ENCODE assay signal across 1 cellular context in the genomic region with DNA sequence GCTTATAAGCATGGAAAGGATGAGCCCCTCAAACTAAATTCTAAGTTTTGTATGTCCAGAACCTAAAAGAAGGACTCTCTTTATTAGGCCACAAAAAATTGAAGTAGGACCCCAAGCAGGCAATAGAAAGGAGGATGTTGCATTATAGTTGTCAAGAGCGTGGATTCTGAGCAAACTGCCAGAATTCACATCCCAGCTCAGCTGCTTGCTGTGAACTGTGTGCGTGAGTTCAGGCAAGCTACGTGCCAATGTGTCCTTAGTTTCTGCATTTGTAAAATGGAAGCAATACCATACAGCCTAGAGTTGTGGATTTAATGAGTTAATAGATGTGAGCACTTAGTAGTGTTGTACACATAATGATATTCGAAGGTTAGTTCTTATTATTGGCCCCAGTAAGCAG.
TF ChIP-seq lines count a peak whose summit lies in the region.

No MANE protein-coding gene starts in this region.

TF ChIP-seq in GM23338, 12 proteins besides CTCF, POLR2A, EP300 and RAD21 (continued from another document):
- TF ChIP-seq, protein P1, sequence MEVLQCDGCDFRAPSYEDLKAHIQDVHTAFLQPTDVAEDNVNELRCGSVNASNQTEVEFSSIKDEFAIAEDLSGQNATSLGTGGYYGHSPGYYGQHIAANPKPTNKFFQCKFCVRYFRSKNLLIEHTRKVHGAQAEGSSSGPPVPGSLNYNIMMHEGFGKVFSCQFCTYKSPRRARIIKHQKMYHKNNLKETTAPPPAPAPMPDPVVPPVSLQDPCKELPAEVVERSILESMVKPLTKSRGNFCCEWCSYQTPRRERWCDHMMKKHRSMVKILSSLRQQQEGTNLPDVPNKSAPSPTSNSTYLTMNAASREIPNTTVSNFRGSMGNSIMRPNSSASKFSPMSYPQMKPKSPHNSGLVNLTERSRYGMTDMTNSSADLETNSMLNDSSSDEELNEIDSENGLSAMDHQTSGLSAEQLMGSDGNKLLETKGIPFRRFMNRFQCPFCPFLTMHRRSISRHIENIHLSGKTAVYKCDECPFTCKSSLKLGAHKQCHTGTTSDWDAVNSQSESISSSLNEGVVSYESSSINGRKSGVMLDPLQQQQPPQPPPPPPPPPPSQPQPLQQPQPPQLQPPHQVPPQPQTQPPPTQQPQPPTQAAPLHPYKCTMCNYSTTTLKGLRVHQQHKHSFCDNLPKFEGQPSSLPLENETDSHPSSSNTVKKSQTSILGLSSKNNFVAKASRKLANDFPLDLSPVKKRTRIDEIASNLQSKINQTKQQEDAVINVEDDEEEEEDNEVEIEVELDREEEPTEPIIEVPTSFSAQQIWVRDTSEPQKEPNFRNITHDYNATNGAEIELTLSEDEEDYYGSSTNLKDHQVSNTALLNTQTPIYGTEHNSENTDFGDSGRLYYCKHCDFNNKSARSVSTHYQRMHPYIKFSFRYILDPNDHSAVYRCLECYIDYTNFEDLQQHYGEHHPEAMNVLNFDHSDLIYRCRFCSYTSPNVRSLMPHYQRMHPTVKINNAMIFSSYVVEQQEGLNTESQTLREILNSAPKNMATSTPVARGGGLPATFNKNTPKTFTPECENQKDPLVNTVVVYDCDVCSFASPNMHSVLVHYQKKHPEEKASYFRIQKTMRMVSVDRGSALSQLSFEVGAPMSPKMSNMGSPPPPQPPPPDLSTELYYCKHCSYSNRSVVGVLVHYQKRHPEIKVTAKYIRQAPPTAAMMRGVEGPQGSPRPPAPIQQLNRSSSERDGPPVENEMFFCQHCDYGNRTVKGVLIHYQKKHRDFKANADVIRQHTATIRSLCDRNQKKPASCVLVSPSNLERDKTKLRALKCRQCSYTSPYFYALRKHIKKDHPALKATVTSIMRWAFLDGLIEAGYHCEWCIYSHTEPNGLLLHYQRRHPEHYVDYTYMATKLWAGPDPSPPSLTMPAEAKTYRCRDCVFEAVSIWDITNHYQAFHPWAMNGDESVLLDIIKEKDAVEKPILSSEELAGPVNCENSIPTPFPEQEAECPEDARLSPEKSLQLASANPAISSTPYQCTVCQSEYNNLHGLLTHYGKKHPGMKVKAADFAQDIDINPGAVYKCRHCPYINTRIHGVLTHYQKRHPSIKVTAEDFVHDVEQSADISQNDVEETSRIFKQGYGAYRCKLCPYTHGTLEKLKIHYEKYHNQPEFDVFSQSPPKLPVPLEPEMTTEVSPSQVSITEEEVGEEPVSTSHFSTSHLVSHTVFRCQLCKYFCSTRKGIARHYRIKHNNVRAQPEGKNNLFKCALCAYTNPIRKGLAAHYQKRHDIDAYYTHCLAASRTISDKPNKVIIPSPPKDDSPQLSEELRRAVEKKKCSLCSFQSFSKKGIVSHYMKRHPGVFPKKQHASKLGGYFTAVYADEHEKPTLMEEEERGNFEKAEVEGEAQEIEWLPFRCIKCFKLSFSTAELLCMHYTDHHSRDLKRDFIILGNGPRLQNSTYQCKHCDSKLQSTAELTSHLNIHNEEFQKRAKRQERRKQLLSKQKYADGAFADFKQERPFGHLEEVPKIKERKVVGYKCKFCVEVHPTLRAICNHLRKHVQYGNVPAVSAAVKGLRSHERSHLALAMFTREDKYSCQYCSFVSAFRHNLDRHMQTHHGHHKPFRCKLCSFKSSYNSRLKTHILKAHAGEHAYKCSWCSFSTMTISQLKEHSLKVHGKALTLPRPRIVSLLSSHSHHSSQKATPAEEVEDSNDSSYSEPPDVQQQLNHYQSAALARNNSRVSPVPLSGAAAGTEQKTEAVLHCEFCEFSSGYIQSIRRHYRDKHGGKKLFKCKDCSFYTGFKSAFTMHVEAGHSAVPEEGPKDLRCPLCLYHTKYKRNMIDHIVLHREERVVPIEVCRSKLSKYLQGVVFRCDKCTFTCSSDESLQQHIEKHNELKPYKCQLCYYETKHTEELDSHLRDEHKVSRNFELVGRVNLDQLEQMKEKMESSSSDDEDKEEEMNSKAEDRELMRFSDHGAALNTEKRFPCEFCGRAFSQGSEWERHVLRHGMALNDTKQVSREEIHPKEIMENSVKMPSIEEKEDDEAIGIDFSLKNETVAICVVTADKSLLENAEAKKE (CRISPR knock-in tag; IDR thresholded peaks at IDR 0.05): no peak
- TF ChIP-seq EZH2 (IDR thresholded peaks at IDR 0.05; ENCODE audit: low read depth, unreplicated experiment) (no peak), EZH2phosphoT487 (IDR thresholded peaks at IDR 0.05; ENCODE audit: unreplicated experiment) (no peak), JUNB (IDR thresholded peaks at IDR 0.05; ENCODE audit: unreplicated experiment) (no peak)
TF ChIP-seq in GM23338: peak in this region for 0.
